In the genomic region with DNA sequence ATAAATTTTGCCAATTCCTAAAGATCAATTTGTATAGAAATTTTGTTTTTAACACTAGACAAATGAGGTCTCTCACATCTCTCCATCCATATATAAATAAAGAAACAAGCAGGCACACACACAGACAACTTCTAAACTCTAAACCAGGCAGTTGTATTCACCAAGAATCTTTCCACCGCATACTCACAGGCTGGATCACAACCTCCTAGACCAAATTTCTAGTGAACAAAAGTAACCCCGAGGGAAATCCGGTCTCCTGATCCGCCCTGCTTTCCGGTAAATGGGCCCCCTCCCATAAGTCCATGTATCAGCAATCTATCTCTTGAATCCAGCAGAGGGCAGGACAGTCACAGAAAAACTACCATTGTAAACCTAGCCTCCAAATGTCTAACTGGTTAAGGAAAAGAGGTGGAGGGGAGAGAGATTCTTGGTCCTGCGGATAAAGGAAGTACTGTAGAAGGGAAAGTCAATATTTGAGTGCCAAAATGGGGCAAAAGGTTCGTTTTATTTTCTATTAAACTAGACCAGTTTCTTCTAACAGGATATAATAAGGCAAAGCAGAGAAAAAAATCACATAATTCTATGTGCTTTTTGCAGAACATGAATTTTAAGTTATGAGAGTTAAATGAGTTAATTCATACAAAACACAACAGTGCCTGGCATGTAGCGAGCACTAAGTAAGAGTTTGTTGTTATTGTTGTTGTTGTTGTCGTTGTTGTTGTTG, we compare ENCODE assay signal across 1 cellular context.
TF ChIP-seq lines count a peak whose summit lies in the region.

No MANE protein-coding gene starts in this region.

TF ChIP-seq in SK-N-SH, 30 proteins besides CTCF, POLR2A, EP300 and RAD21 (continued from another document):
- TF ChIP-seq FOXJ3 (CRISPR knock-in tag; IDR thresholded peaks at IDR 0.05) (no peak), SIN3A (IDR thresholded peaks at IDR 0.05; ENCODE audit: borderline replicate concordance, low read depth, low read length) (no peak), FOSL2 (IDR thresholded peaks at IDR 0.05; ENCODE audit: borderline replicate concordance, low read depth) (no peak), TAF1 (IDR thresholded peaks at IDR 0.05; ENCODE audit: borderline replicate concordance, low read depth, low read length) (peak; percentile 55; the same call in 1 of the 2 replicates), GATA2 (CRISPR knock-in tag; IDR thresholded peaks at IDR 0.05) (no peak), RCOR1 (IDR thresholded peaks at IDR 0.05; ENCODE audit: low read length) (peak; percentile 49; the same call in 1 of the 2 replicates), MXI1 (IDR thresholded peaks at IDR 0.05; ENCODE audit: low read depth, low read length) (no peak; the same call in 1 of the 2 replicates), TCF12 (IDR thresholded peaks at IDR 0.05) (peak; percentile 4; the same call in 1 of the 2 replicates), TEAD4 (IDR thresholded peaks at IDR 0.05; ENCODE audit: borderline replicate concordance, insufficient read depth) (no peak), GABPA (IDR thresholded peaks at IDR 0.05; ENCODE audit: low read depth) (no peak; the same call in 1 of the 2 replicates), POLR2AphosphoS5 (IDR thresholded peaks at IDR 0.05; ENCODE audit: low read depth, low read length) (0 out of 2 replicates have a peak, but pooled peaks have one; percentile 20), RXRA (IDR thresholded peaks at IDR 0.05; ENCODE audit: borderline replicate concordance, low read depth) (no peak), MEF2A (IDR thresholded peaks at IDR 0.05; ENCODE audit: borderline replicate concordance, low read depth) (no peak), EZH2phosphoT487 (IDR thresholded peaks at IDR 0.05; ENCODE audit: borderline replicate concordance, low read depth) (no peak), NRF1 (IDR thresholded peaks at IDR 0.05; ENCODE audit: low read depth, low read length) (no peak), YY1 (IDR thresholded peaks at IDR 0.05; ENCODE audit: low read depth) (no peak)
- TF ChIP-seq, protein P1, sequence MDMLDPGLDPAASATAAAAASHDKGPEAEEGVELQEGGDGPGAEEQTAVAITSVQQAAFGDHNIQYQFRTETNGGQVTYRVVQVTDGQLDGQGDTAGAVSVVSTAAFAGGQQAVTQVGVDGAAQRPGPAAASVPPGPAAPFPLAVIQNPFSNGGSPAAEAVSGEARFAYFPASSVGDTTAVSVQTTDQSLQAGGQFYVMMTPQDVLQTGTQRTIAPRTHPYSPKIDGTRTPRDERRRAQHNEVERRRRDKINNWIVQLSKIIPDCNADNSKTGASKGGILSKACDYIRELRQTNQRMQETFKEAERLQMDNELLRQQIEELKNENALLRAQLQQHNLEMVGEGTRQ (IDR thresholded peaks at IDR 0.05; ENCODE audit: borderline replicate concordance, low read depth, low read length) = no peak
- TF ChIP-seq, protein P2, sequence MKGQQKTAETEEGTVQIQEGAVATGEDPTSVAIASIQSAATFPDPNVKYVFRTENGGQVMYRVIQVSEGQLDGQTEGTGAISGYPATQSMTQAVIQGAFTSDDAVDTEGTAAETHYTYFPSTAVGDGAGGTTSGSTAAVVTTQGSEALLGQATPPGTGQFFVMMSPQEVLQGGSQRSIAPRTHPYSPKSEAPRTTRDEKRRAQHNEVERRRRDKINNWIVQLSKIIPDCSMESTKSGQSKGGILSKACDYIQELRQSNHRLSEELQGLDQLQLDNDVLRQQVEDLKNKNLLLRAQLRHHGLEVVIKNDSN (IDR thresholded peaks at IDR 0.05; ENCODE audit: borderline replicate concordance, low read depth) = no peak
- TF ChIP-seq, protein P3, sequence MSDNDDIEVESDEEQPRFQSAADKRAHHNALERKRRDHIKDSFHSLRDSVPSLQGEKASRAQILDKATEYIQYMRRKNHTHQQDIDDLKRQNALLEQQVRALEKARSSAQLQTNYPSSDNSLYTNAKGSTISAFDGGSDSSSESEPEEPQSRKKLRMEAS (IDR thresholded peaks at IDR 0.05; ENCODE audit: low read depth) = 0 out of 2 replicates have a peak, but pooled peaks have one; percentile 17
- TF ChIP-seq, protein P4, sequence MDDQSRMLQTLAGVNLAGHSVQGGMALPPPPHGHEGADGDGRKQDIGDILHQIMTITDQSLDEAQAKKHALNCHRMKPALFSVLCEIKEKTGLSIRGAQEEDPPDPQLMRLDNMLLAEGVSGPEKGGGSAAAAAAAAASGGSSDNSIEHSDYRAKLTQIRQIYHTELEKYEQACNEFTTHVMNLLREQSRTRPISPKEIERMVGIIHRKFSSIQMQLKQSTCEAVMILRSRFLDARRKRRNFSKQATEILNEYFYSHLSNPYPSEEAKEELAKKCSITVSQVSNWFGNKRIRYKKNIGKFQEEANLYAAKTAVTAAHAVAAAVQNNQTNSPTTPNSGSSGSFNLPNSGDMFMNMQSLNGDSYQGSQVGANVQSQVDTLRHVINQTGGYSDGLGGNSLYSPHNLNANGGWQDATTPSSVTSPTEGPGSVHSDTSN (IDR thresholded peaks at IDR 0.05) = no peak
- TF ChIP-seq, protein P5, sequence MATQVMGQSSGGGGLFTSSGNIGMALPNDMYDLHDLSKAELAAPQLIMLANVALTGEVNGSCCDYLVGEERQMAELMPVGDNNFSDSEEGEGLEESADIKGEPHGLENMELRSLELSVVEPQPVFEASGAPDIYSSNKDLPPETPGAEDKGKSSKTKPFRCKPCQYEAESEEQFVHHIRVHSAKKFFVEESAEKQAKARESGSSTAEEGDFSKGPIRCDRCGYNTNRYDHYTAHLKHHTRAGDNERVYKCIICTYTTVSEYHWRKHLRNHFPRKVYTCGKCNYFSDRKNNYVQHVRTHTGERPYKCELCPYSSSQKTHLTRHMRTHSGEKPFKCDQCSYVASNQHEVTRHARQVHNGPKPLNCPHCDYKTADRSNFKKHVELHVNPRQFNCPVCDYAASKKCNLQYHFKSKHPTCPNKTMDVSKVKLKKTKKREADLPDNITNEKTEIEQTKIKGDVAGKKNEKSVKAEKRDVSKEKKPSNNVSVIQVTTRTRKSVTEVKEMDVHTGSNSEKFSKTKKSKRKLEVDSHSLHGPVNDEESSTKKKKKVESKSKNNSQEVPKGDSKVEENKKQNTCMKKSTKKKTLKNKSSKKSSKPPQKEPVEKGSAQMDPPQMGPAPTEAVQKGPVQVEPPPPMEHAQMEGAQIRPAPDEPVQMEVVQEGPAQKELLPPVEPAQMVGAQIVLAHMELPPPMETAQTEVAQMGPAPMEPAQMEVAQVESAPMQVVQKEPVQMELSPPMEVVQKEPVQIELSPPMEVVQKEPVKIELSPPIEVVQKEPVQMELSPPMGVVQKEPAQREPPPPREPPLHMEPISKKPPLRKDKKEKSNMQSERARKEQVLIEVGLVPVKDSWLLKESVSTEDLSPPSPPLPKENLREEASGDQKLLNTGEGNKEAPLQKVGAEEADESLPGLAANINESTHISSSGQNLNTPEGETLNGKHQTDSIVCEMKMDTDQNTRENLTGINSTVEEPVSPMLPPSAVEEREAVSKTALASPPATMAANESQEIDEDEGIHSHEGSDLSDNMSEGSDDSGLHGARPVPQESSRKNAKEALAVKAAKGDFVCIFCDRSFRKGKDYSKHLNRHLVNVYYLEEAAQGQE (IDR thresholded peaks at IDR 0.05; ENCODE audit: low read depth, low read length) = 0 out of 2 replicates have a peak, but pooled peaks have one; percentile 9
